8 cellular contexts compared by ENCODE assay signal in genomic region chr6:160455484-160456213, GRCh38.
DNase-seq lines count a peak whose midpoint lies in the region; ATAC-seq and TF ChIP-seq lines count a peak whose summit lies in the region.

No MANE protein-coding gene starts in this region.

- no TSS peak for BruUV-seq in PC-3 (replicated peaks; lab: Mats Ljungman, UMichigan)

- no peak for TF ChIP-seq POLR2A in testis (IDR thresholded peaks at IDR 0.05)

- H2AFZ ChIP-seq in PC-3 (ENCODE audit: low read length) (peak overlapping the region; percentile 58; the same call in 1 of the 2 replicates), osteoblast (ENCODE audit: low read length) (peak overlapping the region; percentile 83)

- peak; percentile 89 for ATAC-seq in GM18868 (IDR thresholded peaks at IDR 0.05; ENCODE audit: unreplicated experiment)
- peak; percentile 79 for ATAC-seq in HG03342 (IDR thresholded peaks at IDR 0.05; ENCODE audit: unreplicated experiment)
- ATAC-seq in PC-3, result peak; percentile 78
- peak; percentile 81 for ATAC-seq in foreskin keratinocyte

- H3K79me2 ChIP-seq in PC-3 (ENCODE audit: low read length) (no peaks in the 10 kb centered on the region), osteoblast (ENCODE audit: insufficient read depth, low read length) (no peaks in the 10 kb centered on the region)

- intact Hi-C loops in PC-3 (cut with micrococcal nuclease) (loop anchor here (1.0 to 5.0 kb wide), 4 partner anchors 80 to 367 kb away; no protein-coding TSS in a partner anchor), testis (cut with DNase I; ENCODE audit: low total_unique reads) (loop anchor here (2.0 to 10.0 kb wide), 3 partner anchors 79 to 591 kb away; no protein-coding TSS in a partner anchor)

- WGBS in testis, 2 donors, result 19 to 35% methylated on average over 11 of the region's 11 CpGs

- no peaks in the 10 kb centered on the region for H3K9me3 ChIP-seq in PC-3 (ENCODE audit: low read length)
- H3K9me3 ChIP-seq in osteoblast (ENCODE audit: low read depth, low read length), result no peaks in the 10 kb centered on the region
- no peaks in the 10 kb centered on the region for H3K9me3 ChIP-seq in testis

- peak overlapping the region; percentile 69 for H3K4me2 ChIP-seq in PC-3 (ENCODE audit: low read length)
- peak overlapping the region; percentile 94 for H3K4me2 ChIP-seq in osteoblast (ENCODE audit: insufficient read depth, low read length)

- CTCF ChIA-PET in PC-3 (lab: Charles Lee), result interaction anchor here (0.6 to 1.5 kb wide), 4 partner anchors 56 to 367 kb away, joined by 3 to 13 read pairs (median 5); no protein-coding TSS in a partner anchor

- TF ChIP-seq CTCF in PC-3 (conservative IDR thresholded peaks at IDR 0.05; ENCODE audit: low read depth, low read length), result peak; percentile 91
- TF ChIP-seq CTCF in foreskin keratinocyte (conservative IDR thresholded peaks at IDR 0.05), result peak; percentile 95
- TF ChIP-seq CTCF in osteoblast (IDR thresholded peaks at IDR 0.05; ENCODE audit: extremely low read depth, low read depth, low read length), result peak; percentile 96
- peak; percentile 96 to 98 (median 96) for TF ChIP-seq CTCF in testis (IDR thresholded peaks at IDR 0.05)

- no peaks in the 10 kb centered on the region for H3K9me2 ChIP-seq in PC-3 (replicated peaks; ENCODE audit: low read length)

- H3K9ac ChIP-seq in PC-3 (ENCODE audit: low read length), result 0 out of 2 replicates have a peak overlapping the region, but pooled peaks have one; percentile 15

- POLR2A ChIA-PET in PC-3 (lab: Charles Lee; ENCODE audit: unreplicated experiment), result no interaction called here

- DNase-seq in Ammon's horn (ENCODE audit: low spot score), result peak; percentile 73
- DNase-seq in PC-3, result peak; percentile 64
- peak; percentile 46 for DNase-seq in activated T-helper 1 cell treated with anti-CD3 and anti-CD28 coated beads, Interleukin-2, amount 50 U/mL, for 16 hours (ENCODE audit: low read depth in 1 of 2, low spot score in 1 of 2)
- DNase-seq in foreskin keratinocyte, result peak; percentile 12 to 53
- peak; percentile 76 for DNase-seq in osteoblast (ENCODE audit: insufficient read length, low spot score, missing footprints)
- peak; percentile 77 for DNase-seq in testis

- H3K27ac ChIP-seq in PC-3 (ENCODE audit: low read length) (no peak overlapping the region), foreskin keratinocyte (no peak overlapping the region), osteoblast (ENCODE audit: low read depth, low read length) (peak overlapping the region; percentile 42), testis (peak overlapping the region; percentile 6 to 73)

- no peaks in the 10 kb centered on the region for H4K20me1 ChIP-seq in PC-3 (ENCODE audit: low read length)
- H4K20me1 ChIP-seq in osteoblast (ENCODE audit: insufficient read depth, low read length), result no peaks in the 10 kb centered on the region

- H3K4me3 ChIP-seq in PC-3 (ENCODE audit: low read length), result no peak overlapping the region
- peak overlapping the region; percentile 67 for H3K4me3 ChIP-seq in osteoblast (ENCODE audit: insufficient read depth, low read length)
- H3K4me3 ChIP-seq in testis, result no peak overlapping the region

- H3K27me3 ChIP-seq in PC-3 (ENCODE audit: low read length) (no peaks in the 10 kb centered on the region), foreskin keratinocyte (no peaks in the 10 kb centered on the region), osteoblast (ENCODE audit: insufficient read depth, low read length) (no peaks in the 10 kb centered on the region), testis (no peaks in the 10 kb centered on the region)

- H3K4me1 ChIP-seq in PC-3 (ENCODE audit: insufficient read depth, low read length), result peaks cover 15% of the 10 kb centered on the region
- no peaks in the 10 kb centered on the region for H3K4me1 ChIP-seq in foreskin keratinocyte
- H3K4me1 ChIP-seq in osteoblast (ENCODE audit: insufficient read depth, low read length), result peaks cover 11% of the 10 kb centered on the region
- no peaks in the 10 kb centered on the region for H3K4me1 ChIP-seq in testis

- H3F3A ChIP-seq in PC-3 (ENCODE audit: low read length, unreplicated experiment), result no peaks in the 10 kb centered on the region

- peaks cover 3% of the 10 kb centered on the region; the same call in 1 of the 2 replicates for H3K36me3 ChIP-seq in PC-3 (ENCODE audit: low read depth, low read length)
- no peaks in the 10 kb centered on the region for H3K36me3 ChIP-seq in osteoblast (ENCODE audit: insufficient read depth, low read length)
- H3K36me3 ChIP-seq in testis (ENCODE audit: low read depth, missing control alignments), result no peaks in the 10 kb centered on the region

Comparison
In these comparisons a context has a peak if more than half of its experiments do, and no peak if none do; other contexts are left out.
1. H3K27ac ChIP-seq: peak in osteoblast (single experiment) and testis (2 of 2); none in PC-3 (single experiment) and foreskin keratinocyte (single experiment).
2. Peak in every context shown above with its lines, with median percentiles within 50 percentile points of each other: DNase-seq, ATAC-seq and CTCF ChIP-seq.